8 cellular contexts compared by ENCODE assay signal in genomic region chr13:85362980-85363379, GRCh38.
"Had no signal": no experiment of that assay in that cellular context is flagged by ENCODE, and none has a peak within 500 bp of the region (broad histone marks: within the 10 kb centered on the region; RNA-seq: fewer than 3 reads in every experiment).

No MANE protein-coding gene starts in this region.

- H3K4me3 Mint-ChIP-seq: H9, HFFc6, IgD-negative memory B cell had no signal

- H3K27ac ChIP-seq: GM23248, HL-60 had no signal

- DNase-seq: GM23248, H9, HCEC 1CT, HFFc6, KBM-7 had no signal

- H3K36me3 Mint-ChIP-seq: IgD-negative memory B cell had no signal

- H3K4me1 Mint-ChIP-seq: H9, IgD-negative memory B cell had no signal

- H3K27me3 Mint-ChIP-seq: IgD-negative memory B cell had no signal

- H3K4me3 ChIP-seq: GM23248 had no signal

- H3K27ac Mint-ChIP-seq: H9, HFFc6, IgD-negative memory B cell had no signal

- H2AFZ ChIP-seq: GM23248 had no signal

- ATAC-seq: HepG2 had no signal
